In the genomic region with DNA sequence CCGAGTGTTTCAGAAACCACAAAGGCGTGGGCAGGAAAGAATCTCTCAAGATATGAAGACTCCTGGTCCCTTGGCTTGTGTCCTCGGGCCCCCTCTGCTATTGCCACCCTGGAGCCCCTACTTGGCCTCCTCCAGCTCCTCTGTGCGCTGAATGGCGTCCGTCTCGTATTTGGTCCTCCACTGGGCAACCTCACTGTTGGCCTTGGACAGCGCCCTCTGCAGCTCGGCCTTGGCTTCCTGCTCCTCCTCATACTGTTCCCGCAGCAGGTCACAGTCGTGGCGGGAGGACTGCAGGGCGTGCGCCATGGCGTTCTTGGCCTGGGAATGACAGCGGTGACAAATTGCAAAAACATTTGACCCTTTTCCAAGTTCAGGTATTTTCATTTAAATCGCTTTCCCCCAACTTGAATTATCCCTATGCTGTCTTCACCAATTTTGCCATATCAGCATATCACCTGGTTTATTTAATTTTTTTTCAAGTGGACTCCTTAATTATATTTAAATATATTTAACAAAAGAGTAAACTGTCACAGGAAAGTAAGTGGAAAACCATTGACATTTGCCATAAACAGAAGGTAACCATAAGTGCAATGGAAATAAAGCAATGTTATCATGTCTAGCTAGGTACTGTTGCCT, we compare ENCODE assay signal across 15 cellular contexts. TPM values are rescaled to one million over a fixed set of nuclear protein-coding genes. Genes with fewer than 3 reads are reported as not detected.
DNase-seq lines count a peak whose midpoint lies in the region; ATAC-seq, FAIRE-seq and TF ChIP-seq lines count a peak whose summit lies in the region.
"Had no signal": no experiment of that assay in that cellular context is flagged by ENCODE, and none has a peak within 500 bp of the region (broad histone marks: within the 10 kb centered on the region; RNA-seq: fewer than 3 reads in every experiment).

No MANE protein-coding gene starts in this region.

- H3K9me3 ChIP-seq in A549 (peaks cover 12% of the 10 kb centered on the region; the same call in 2 of the 3 replicates), HCT116 (ENCODE audit: control insufficient read depth in 1 of 2, insufficient read depth in 1 of 2, low read depth in 1 of 2, low read length in 2 of 2) (no peaks in the 10 kb centered on the region), endodermal cell (ENCODE audit: control insufficient read depth, low read length) (no peaks in the 10 kb centered on the region)

- TF ChIP-seq EP300 in A549 (IDR thresholded peaks at IDR 0.05), result no peak

- intact Hi-C loops in HCT116 (cut with micrococcal nuclease), result no loop called here

- H3K27ac Mint-ChIP-seq in endodermal cell, result no peak overlapping the region
- H3K27ac Mint-ChIP-seq: CD4-positive, CD25-positive, alpha-beta regulatory T cell had no signal

- TF ChIP-seq RAD21 in A549 (conservative IDR thresholded peaks at IDR 0.05 in 1 of 2, IDR thresholded peaks at IDR 0.05 in 1 of 2), result no peak
- no peak for TF ChIP-seq RAD21 in HCT116 (IDR thresholded peaks at IDR 0.05; ENCODE audit: low read depth)

- no peak overlapping the region for H3K4me3 Mint-ChIP-seq in endodermal cell
- H3K4me3 Mint-ChIP-seq: CD4-positive, CD25-positive, alpha-beta regulatory T cell had no signal

- no peaks in the 10 kb centered on the region for H3K36me3 Mint-ChIP-seq in endodermal cell (ENCODE audit: low read depth)
- H3K36me3 Mint-ChIP-seq: CD4-positive, CD25-positive, alpha-beta regulatory T cell had no signal

- TF ChIP-seq CTCF in A549 (IDR thresholded peaks at IDR 0.05) (no peak), HCT116 (IDR thresholded peaks at IDR 0.05 in 2 of 3, conservative IDR thresholded peaks at IDR 0.05 in 1 of 3; ENCODE audit: borderline replicate concordance in 1 of 3, insufficient read depth in 1 of 3, low read depth in 2 of 3, low read length in 2 of 3) (peak in 2 of 3 experiments; percentile 10 to 23; a peak in 1 of 6 replicates), VCaP (conservative IDR thresholded peaks at IDR 0.05) (no peak), endodermal cell (conservative IDR thresholded peaks at IDR 0.05) (peak; percentile 49)

- H3K27ac ChIP-seq in A549 (no peak overlapping the region), HCT116 (ENCODE audit: low read depth, low read length) (no peak overlapping the region), VCaP (peak overlapping the region; percentile 97), endodermal cell (ENCODE audit: low read depth, low read length) (no peak overlapping the region)
- H3K27ac ChIP-seq: BLaER1 treated with 17β-estradiol and CSF1 and Interleukin-3, amounts not matched to agents 10 nM and 100 nM had no signal

- DNase-seq in A549 (ENCODE audit: low read depth in 1 of 2, low spot score in 1 of 2) (no peak), HCT116 (ENCODE audit: low read depth, low spot score) (no peak), endodermal cell (peak; percentile 70), ecto neural progenitor cell (ENCODE audit: low spot score) (no peak), erythroblast (lab: John Stamatoyannopoulos, UW) (no peak)
- DNase-seq: 8988T; ACHN; CD4-positive, CD25-positive, alpha-beta regulatory T cell; DMS53 had no signal

- ATAC-seq in A549 (no peak), HCT116 (no peak), GM21825 (IDR thresholded peaks at IDR 0.05; ENCODE audit: unreplicated experiment) (no peak)

- H3K9ac ChIP-seq in HCT116 (ENCODE audit: low read length) (no peak overlapping the region), endodermal cell (ENCODE audit: extremely low read depth, low read length, poor library complexity, severe bottlenecking) (no peak overlapping the region)
- H3K9ac ChIP-seq: BLaER1 treated with 17β-estradiol and CSF1 and Interleukin-3, amounts not matched to agents 10 nM and 100 nM had no signal

- H3K9me3 Mint-ChIP-seq in endodermal cell, result no peaks in the 10 kb centered on the region

- H3K4me2 ChIP-seq in A549 (no peak overlapping the region), HCT116 (ENCODE audit: low read length) (no peak overlapping the region)

- WGBS in A549 (ENCODE audit: missing lambda C conversion rate), result 41% methylated on average over 17 of the region's 17 CpGs
- WGBS in endodermal cell (ENCODE audit: insufficient coverage in 1 of 2, insufficient read length in 1 of 2), 2 experiments, result 87 to 90% methylated on average over 13 to 17 of the region's 17 CpGs

- H3K36me3 ChIP-seq in HCT116 (ENCODE audit: control insufficient read depth in 1 of 2, insufficient read depth in 2 of 2, low read length in 2 of 2), result no peaks in the 10 kb centered on the region
- no peaks in the 10 kb centered on the region for H3K36me3 ChIP-seq in endodermal cell (ENCODE audit: control insufficient read depth, insufficient read depth, low read length)
- H3K36me3 ChIP-seq: BLaER1 treated with 17β-estradiol and CSF1 and Interleukin-3, amounts not matched to agents 10 nM and 100 nM had no signal

- no peaks in the 10 kb centered on the region for H3K4me1 Mint-ChIP-seq in endodermal cell

- H3K27me3 Mint-ChIP-seq in endodermal cell (ENCODE audit: insufficient read depth), result no peaks in the 10 kb centered on the region
- H3K27me3 Mint-ChIP-seq: CD4-positive, CD25-positive, alpha-beta regulatory T cell had no signal

- H4K20me1 ChIP-seq in HCT116 (ENCODE audit: insufficient read depth), result no peaks in the 10 kb centered on the region
- H4K20me1 ChIP-seq: BLaER1 treated with 17β-estradiol and CSF1 and Interleukin-3, amounts not matched to agents 10 nM and 100 nM had no signal

- CTCF ChIA-PET in A549 (lab: Yijun Ruan, JAX), result interaction anchor here (1.0 to 29.1 kb wide), 4 partner anchors 17 to 302 kb away, joined by 4 to 614 read pairs (median 6); no protein-coding TSS in a partner anchor
- CTCF ChIA-PET in HCT116 (lab: Charles Lee), result interaction anchor here (1.1 to 1.5 kb wide), 3 partner anchors 15 to 301 kb away, joined by 3 to 6 read pairs (median 3); no protein-coding TSS in a partner anchor

- RAD21 ChIA-PET in HCT116 (lab: Charles Lee; ENCODE audit: low non-redundant PET in 1 of 2, low total read pairs in 2 of 2, uncharacterized antibody in 2 of 2, unreplicated experiment in 2 of 2), result no interaction called here

- no peak for TF ChIP-seq POLR2A in A549 (IDR thresholded peaks at IDR 0.05; ENCODE audit: low read length)
- TF ChIP-seq POLR2A in HCT116 (IDR thresholded peaks at IDR 0.05; ENCODE audit: borderline replicate concordance, extremely low read depth, insufficient read depth, insufficient read length), result no peak
- no peak for TF ChIP-seq POLR2A in erythroblast (IDR thresholded peaks at IDR 0.05; ENCODE audit: low read length)

- H3K79me2 ChIP-seq in HCT116 (ENCODE audit: insufficient read depth, low read length), result no peaks in the 10 kb centered on the region

- H3K4me1 ChIP-seq in A549, result no peaks in the 10 kb centered on the region
- peaks cover 0 to 7% of the 10 kb centered on the region in 2 experiments; a peak in 1 of 4 replicates for H3K4me1 ChIP-seq in HCT116 (ENCODE audit: control insufficient read depth in 1 of 2, insufficient read depth in 2 of 2, low read length in 2 of 2)
- no peaks in the 10 kb centered on the region for H3K4me1 ChIP-seq in endodermal cell (ENCODE audit: control insufficient read depth, insufficient read depth, low read length)

- no peak overlapping the region for H2AFZ ChIP-seq in HCT116 (ENCODE audit: low read depth, low read length, poor library complexity, severe bottlenecking)

- H3K4me3 ChIP-seq in A549 (no peak overlapping the region), HCT116 (replicated peaks in 1 of 2; ENCODE audit: low read depth in 1 of 2, low read length in 2 of 2) (no peak overlapping the region), endodermal cell (ENCODE audit: low read length) (no peak overlapping the region)
- H3K4me3 ChIP-seq: BLaER1 treated with 17β-estradiol and CSF1 and Interleukin-3, amounts not matched to agents 10 nM and 100 nM had no signal

- POLR2A ChIA-PET in A549 (lab: Yijun Ruan, JAX) (no interaction called here), HCT116 (lab: Charles Lee) (no interaction called here)

- H3K9me2 ChIP-seq in HCT116 (ENCODE audit: insufficient read depth), result no peaks in the 10 kb centered on the region

- no peak for FAIRE-seq in A549 (lab: Jason Lieb, UNC)
- FAIRE-seq: GM19239, H54 had no signal

- no TSS peak for BruUV-seq in HCT116 (replicated peaks; lab: Mats Ljungman, UMichigan)

- H3K27me3 ChIP-seq in HCT116 (ENCODE audit: insufficient read depth, low read length), result no peaks in the 10 kb centered on the region
- no peaks in the 10 kb centered on the region for H3K27me3 ChIP-seq in endodermal cell (ENCODE audit: control insufficient read depth, insufficient read depth, low read length, poor library complexity, severe bottlenecking)
- H3K27me3 ChIP-seq: BLaER1 treated with 17β-estradiol and CSF1 and Interleukin-3, amounts not matched to agents 10 nM and 100 nM had no signal

TF ChIP-seq in A549, 52 proteins besides CTCF, POLR2A, EP300 and RAD21:
- TF ChIP-seq FOXS1 (CRISPR knock-in tag; IDR thresholded peaks at IDR 0.05), result no peak
- TF ChIP-seq, protein P1, sequence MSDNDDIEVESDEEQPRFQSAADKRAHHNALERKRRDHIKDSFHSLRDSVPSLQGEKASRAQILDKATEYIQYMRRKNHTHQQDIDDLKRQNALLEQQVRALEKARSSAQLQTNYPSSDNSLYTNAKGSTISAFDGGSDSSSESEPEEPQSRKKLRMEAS (IDR thresholded peaks at IDR 0.05), result no peak
- TF ChIP-seq MAFK (IDR thresholded peaks at IDR 0.05; ENCODE audit: partially characterized antibody), result peak; percentile 84
- TF ChIP-seq ESRRA (IDR thresholded peaks at IDR 0.05; ENCODE audit: borderline replicate concordance, low read length), result no peak
- TF ChIP-seq RFX5 (IDR thresholded peaks at IDR 0.05), result no peak
TF ChIP-seq in A549: peak in this region for 1.

TF ChIP-seq in HCT116, 20 proteins besides CTCF, POLR2A, EP300 and RAD21 (continues in another document):
- no peak for TF ChIP-seq EZH2phosphoT487 (IDR thresholded peaks at IDR 0.05; ENCODE audit: borderline replicate concordance)
- TF ChIP-seq, protein P1 (IDR thresholded peaks at IDR 0.05), result no peak
- no peak for TF ChIP-seq POLR2AphosphoS5 (IDR thresholded peaks at IDR 0.05; ENCODE audit: low read depth, low read length)
- TF ChIP-seq EGR1 (IDR thresholded peaks at IDR 0.05; ENCODE audit: low read depth), result no peak
- TF ChIP-seq ELF1 (IDR thresholded peaks at IDR 0.05; ENCODE audit: borderline replicate concordance, low read depth), result no peak
- no peak for TF ChIP-seq JUND (IDR thresholded peaks at IDR 0.05)

RNA-seq across cellular contexts. Expression of a gene that starts 59.7 kb away (rescaled TPM):
- polyA plus RNA-seq in A549 (2011; rRNA removed), result not detected in 2 replicates
- polyA plus RNA-seq in A549 (2012; cell fraction: cytosol; rRNA removed), result not detected in 2 replicates
- polyA plus RNA-seq in A549 (2012; cell fraction: nucleus; rRNA removed), result not detected in 2 replicates
- not detected in 3 replicates for polyA plus RNA-seq in A549 (2017; fragmentation: RNase III; extraction: RNeasy Plus Mini Kit Qiagen cat#74134 plus additional on column Dnase treatment)
- polyA minus RNA-seq in A549 (2011; rRNA and poly(A)+ RNA removed), result not detected in 2 replicates
- not detected for total RNA-seq in HCT116 (2021; ENCODE audit: unreplicated experiment)
- polyA plus RNA-seq in HCT116 (2012), result 0.01 TPM in 2 replicates
- not detected for total RNA-seq in endodermal cell
- not detected for polyA plus RNA-seq in endodermal cell (2013, experiment 1 of 2)
- not detected for polyA plus RNA-seq in endodermal cell (2013, experiment 2 of 2)
- total RNA-seq: CD4-positive, CD25-positive, alpha-beta regulatory T cell; HT-29 had no signal
- polyA plus RNA-seq: CD4-positive, CD25-positive, alpha-beta regulatory T cell had no signal

Comparison
In these comparisons a context has a peak if more than half of its experiments do, and no peak if none do; other contexts are left out.
1. CTCF ChIP-seq: peak in HCT116 (2 of 3) and endodermal cell (single experiment); none in A549 (single experiment) and VCaP (single experiment).